Comparison of ENCODE assay signal across 8 cellular contexts in genomic region chr1:12617901-12618660, GRCh38. TPM values are rescaled to one million over a fixed set of nuclear protein-coding genes. Genes with fewer than 3 reads are reported as not detected.
DNase-seq lines count a peak whose midpoint lies in the region; ATAC-seq and TF ChIP-seq lines count a peak whose summit lies in the region.

Gene DHRS3, minus strand, starts transcription at chr1:12618210. Its CDS starts 862 bp downstream, at chr1:12617348.

- DNase-seq in EH (ENCODE audit: low read depth), result peak; percentile 85
- DNase-seq in activated naive CD8-positive, alpha-beta T cell treated with anti-CD3 and anti-CD28 coated beads, Interleukin-2, amount 10 ng/mL, durations not matched to agents 7 days and 5 days, result peak; percentile 93
- DNase-seq in glutamatergic neuron, result peak; percentile 54
- DNase-seq in occipital lobe (lab: John Stamatoyannopoulos, UW), result peak; percentile 62
- DNase-seq in type B pancreatic cell (ENCODE audit: extremely low spot score, unreplicated experiment), result peak; percentile 85

- peak within 1 kb of the TSS in 2 of 3 donors; percentile 16 to 39 for H3K27ac Mint-ChIP-seq in IgD-negative memory B cell
- peak within 1 kb of the TSS; percentile 100 for H3K27ac Mint-ChIP-seq in activated naive CD8-positive, alpha-beta T cell treated with anti-CD3 and anti-CD28 coated beads, Interleukin-2, amount 10 ng/mL, durations not matched to agents 7 days and 5 days
- no peak within 1 kb of the TSS for H3K27ac Mint-ChIP-seq in glutamatergic neuron (ENCODE audit: unreplicated experiment)
- peak within 1 kb of the TSS; percentile 98 for H3K27ac Mint-ChIP-seq in type B pancreatic cell

- ATAC-seq in SK-N-SH treated with all-trans-retinoic acid at 6 μM for 48 hours (peak; percentile 8; the same call in 1 of the 3 replicates), HG02678 (IDR thresholded peaks at IDR 0.05; ENCODE audit: unreplicated experiment) (no peak)
- ATAC-seq in activated naive CD8-positive, alpha-beta T cell treated with anti-CD3 and anti-CD28 coated beads, Interleukin-2, amount 10 ng/mL, durations not matched to agents 7 days and 5 days (ENCODE audit: low read depth), result peak; percentile 68

- H3K27me3 Mint-ChIP-seq in IgD-negative memory B cell (peaks cover 32% of the 10 kb centered on the region), glutamatergic neuron (ENCODE audit: unreplicated experiment) (peaks cover 11% of the 10 kb centered on the region), type B pancreatic cell (peaks cover 2% of the 10 kb centered on the region)
- H3K27me3 Mint-ChIP-seq in activated naive CD8-positive, alpha-beta T cell treated with anti-CD3 and anti-CD28 coated beads, Interleukin-2, amount 10 ng/mL, durations not matched to agents 7 days and 5 days, result no peaks in the 10 kb centered on the region

- H3K4me3 Mint-ChIP-seq in IgD-negative memory B cell, result peak within 1 kb of the TSS; percentile 87 to 95 (median 92)
- H3K4me3 Mint-ChIP-seq in activated naive CD8-positive, alpha-beta T cell treated with anti-CD3 and anti-CD28 coated beads, Interleukin-2, amount 10 ng/mL, durations not matched to agents 7 days and 5 days, result peak within 1 kb of the TSS; percentile 100
- peak within 1 kb of the TSS; percentile 93 for H3K4me3 Mint-ChIP-seq in glutamatergic neuron (ENCODE audit: unreplicated experiment)
- H3K4me3 Mint-ChIP-seq in type B pancreatic cell, result peak within 1 kb of the TSS; percentile 99

- POLR2A ChIA-PET in activated naive CD8-positive, alpha-beta T cell treated with anti-CD3 and anti-CD28 coated beads, Interleukin-2, amount 10 ng/mL, durations not matched to agents 7 days and 5 days (lab: Charles Lee), result interaction anchor here (0.6 to 7.7 kb wide), 33 partner anchors 9 to 710 kb away, joined by 3 to 122 read pairs (median 4); no protein-coding TSS in a partner anchor

- TF ChIP-seq CTCF in glutamatergic neuron (IDR thresholded peaks at IDR 0.05; ENCODE audit: partially characterized antibody, unreplicated experiment) (no peak), type B pancreatic cell (conservative IDR thresholded peaks at IDR 0.05) (peak; percentile 13)

- H3K4me1 Mint-ChIP-seq in IgD-negative memory B cell (peaks cover 15 to 23% (median 20%) of the 10 kb centered on the region in 3 donors), glutamatergic neuron (ENCODE audit: low read depth, unreplicated experiment) (peaks cover 3% of the 10 kb centered on the region), type B pancreatic cell (ENCODE audit: unreplicated experiment) (peaks cover 57% of the 10 kb centered on the region)
- peaks cover 37% of the 10 kb centered on the region for H3K4me1 Mint-ChIP-seq in activated naive CD8-positive, alpha-beta T cell treated with anti-CD3 and anti-CD28 coated beads, Interleukin-2, amount 10 ng/mL, durations not matched to agents 7 days and 5 days

- H3K36me3 Mint-ChIP-seq in IgD-negative memory B cell (no peaks in the 10 kb centered on the region), glutamatergic neuron (ENCODE audit: unreplicated experiment) (no peaks in the 10 kb centered on the region), type B pancreatic cell (peaks cover 19% of the 10 kb centered on the region)
- H3K36me3 Mint-ChIP-seq in activated naive CD8-positive, alpha-beta T cell treated with anti-CD3 and anti-CD28 coated beads, Interleukin-2, amount 10 ng/mL, durations not matched to agents 7 days and 5 days, result peaks cover 31% of the 10 kb centered on the region

- no peaks in the 10 kb centered on the region for H3K9me3 Mint-ChIP-seq in IgD-negative memory B cell
- no peaks in the 10 kb centered on the region for H3K9me3 Mint-ChIP-seq in activated naive CD8-positive, alpha-beta T cell treated with anti-CD3 and anti-CD28 coated beads, Interleukin-2, amount 10 ng/mL, durations not matched to agents 7 days and 5 days
- H3K9me3 Mint-ChIP-seq in glutamatergic neuron (ENCODE audit: unreplicated experiment), result peaks cover 3% of the 10 kb centered on the region
- H3K9me3 Mint-ChIP-seq in type B pancreatic cell, result no peaks in the 10 kb centered on the region

TF ChIP-seq in SK-N-SH treated with all-trans-retinoic acid at 6 μM for 48 hours, 23 proteins besides CTCF, POLR2A, EP300 and RAD21:
- TF ChIP-seq ARNTL (CRISPR knock-in tag; IDR thresholded peaks at IDR 0.05; ENCODE audit: borderline replicate concordance, low read depth) (no peak), TOX (CRISPR knock-in tag; IDR thresholded peaks at IDR 0.05; ENCODE audit: borderline replicate concordance) (no peak), ZNF565 (CRISPR knock-in tag; conservative IDR thresholded peaks at IDR 0.05; ENCODE audit: low read depth) (no peak), ISL1 (CRISPR knock-in tag; IDR thresholded peaks at IDR 0.05) (no peak), CSDC2 (CRISPR knock-in tag; IDR thresholded peaks at IDR 0.05) (0 out of 2 replicates have a peak, but pooled peaks have one; percentile 40), GLIS3 (CRISPR knock-in tag; IDR thresholded peaks at IDR 0.05) (0 out of 2 replicates have a peak, but pooled peaks have one; percentile 27), SNAI2 (CRISPR knock-in tag; IDR thresholded peaks at IDR 0.05) (0 out of 2 replicates have a peak, but pooled peaks have one; percentile 12), ZNF8 (CRISPR knock-in tag; IDR thresholded peaks at IDR 0.05) (no peak)

RNA-seq across cellular contexts. Expression of gene DHRS3, which starts in this region (rescaled TPM):
- 1.5 TPM for polyA plus RNA-seq in IgD-negative memory B cell
- total RNA-seq in activated naive CD8-positive, alpha-beta T cell treated with anti-CD3 and anti-CD28 coated beads, Interleukin-2, amount 10 ng/mL, durations not matched to agents 7 days and 5 days, result 100 to 1,000 TPM; 105 to 109 TPM
- total RNA-seq in glutamatergic neuron (ENCODE audit: unreplicated experiment) (not detected), occipital lobe (11.5 TPM), type B pancreatic cell (ENCODE audit: low replicate concordance) (143 and 276 TPM in 2 replicates)

Comparison
In these comparisons a context has a peak if more than half of its experiments do, and no peak if none do; other contexts are left out.
1. RNA of gene DHRS3 (total RNA-seq): 143 to 276 TPM in type B pancreatic cell, 105 to 109 TPM in activated naive CD8-positive, alpha-beta T cell treated with anti-CD3 and anti-CD28 coated beads, Interleukin-2, amount 10 ng/mL, durations not matched to agents 7 days and 5 days and 11.5 TPM in occipital lobe (single experiment); not detected in glutamatergic neuron (single experiment); every median in the first group is over 10 times any median in the second.
2. Peak in DNase-seq in glutamatergic neuron; RNA of the gene not detected or under 1 TPM.
3. Peak in every context shown above with its lines, with median percentiles within 50 percentile points of each other: DNase-seq and H3K4me3 Mint-ChIP-seq.